ENCODE assay signal across 26 cellular contexts in the genomic region with DNA sequence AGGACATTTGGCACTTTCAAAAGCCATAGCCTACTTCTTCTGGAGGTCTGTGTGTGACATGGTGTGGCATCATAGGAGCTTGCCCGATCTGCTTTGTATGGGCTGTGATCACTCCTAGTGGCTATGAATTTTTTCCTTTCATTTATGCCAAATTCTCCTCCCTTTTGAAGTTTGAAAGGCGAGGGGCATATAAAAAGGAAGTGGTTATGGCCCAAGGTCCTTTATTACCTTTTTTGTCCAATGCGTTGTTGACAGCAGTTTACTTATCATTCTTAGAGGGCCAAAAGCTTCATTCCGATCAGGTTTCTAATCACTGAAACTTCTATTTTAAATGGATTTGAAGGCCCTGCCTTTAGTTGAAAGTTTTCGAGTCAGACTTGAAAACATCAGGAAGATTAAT.
"Had no signal": no experiment of that assay in that cellular context is flagged by ENCODE, and none has a peak within 500 bp of the region (broad histone marks: within the 10 kb centered on the region; RNA-seq: fewer than 3 reads in every experiment).

No MANE protein-coding gene starts in this region.

- H3K4me1 Mint-ChIP-seq: activated naive CD4-positive, alpha-beta T cell treated with anti-CD3 and anti-CD28 coated beads, Interleukin-2, amount 10 ng/mL, durations not matched to agents 7 days and 5 days; central memory CD8-positive, alpha-beta T cell had no signal

- H3K27ac Mint-ChIP-seq: activated naive CD4-positive, alpha-beta T cell treated with anti-CD3 and anti-CD28 coated beads, Interleukin-2, amount 10 ng/mL, durations not matched to agents 7 days and 5 days; nephron had no signal

- H3K4me3 Mint-ChIP-seq: activated naive CD4-positive, alpha-beta T cell treated with anti-CD3 and anti-CD28 coated beads, Interleukin-2, amount 10 ng/mL, durations not matched to agents 7 days and 5 days; central memory CD8-positive, alpha-beta T cell; nephron had no signal

- H3K36me3 ChIP-seq: esophagus squamous epithelium, gastrocnemius medialis, left ventricle myocardium inferior, stomach, thyroid gland, upper lobe of left lung had no signal

- H3K27me3 ChIP-seq: esophagus squamous epithelium, gastrocnemius medialis, hepatocyte, stomach, thyroid gland, upper lobe of left lung had no signal

- H3K27me3 Mint-ChIP-seq: activated naive CD4-positive, alpha-beta T cell treated with anti-CD3 and anti-CD28 coated beads, Interleukin-2, amount 10 ng/mL, durations not matched to agents 7 days and 5 days; central memory CD8-positive, alpha-beta T cell had no signal

- H3K9me3 ChIP-seq: esophagus squamous epithelium, gastrocnemius medialis, left ventricle myocardium inferior, mucosa of descending colon, stomach, thyroid gland, upper lobe of left lung had no signal

- DNase-seq: activated CD4-positive, alpha-beta T cell treated with anti-CD3 and anti-CD28 coated beads for 4 hours; activated CD4-positive, alpha-beta T cell treated with anti-CD3 and anti-CD28 coated beads, Interleukin-2, amount 50 U/mL, for 48 hours; activated CD4-positive, CD25-positive, alpha-beta regulatory T cell; activated CD8-positive, alpha-beta memory T cell treated with anti-CD3 and anti-CD28 coated beads for 24 hours; activated effector memory CD4-positive, alpha-beta T cell treated with anti-CD3 and anti-CD28 coated beads, Interleukin-2, amount 50 U/mL, for 16 hours; activated naive CD4-positive, alpha-beta T cell treated with anti-CD3 and anti-CD28 coated beads, Interleukin-2, amount 10 ng/mL, durations not matched to agents 7 days and 5 days; amniotic stem cell; dermis blood vessel endothelial cell; effector CD4-positive, alpha-beta T cell; esophagus squamous epithelium; gastrocnemius medialis; glutamatergic neuron; islet precursor cell; left ventricle myocardium inferior; mucosa of descending colon; stimulated activated CD4-positive, alpha-beta T cell treated with anti-CD3 and anti-CD28 coated beads, Interleukin-12 subunit alpha, Interleukin-12 subunit beta, amount 100 ng/mL, for 4 hours; stimulated activated CD4-positive, alpha-beta T cell treated with anti-CD3 and anti-CD28 coated beads, Interleukin-4, amount 100 ng/mL, for 1 hour; stomach; thyroid gland; upper lobe of left lung had no signal

- ATAC-seq: gastrocnemius medialis, mucosa of descending colon, sciatic nerve had no signal

- H3K4me3 ChIP-seq: esophagus squamous epithelium, gastrocnemius medialis, hepatocyte, left ventricle myocardium inferior, lung, mucosa of descending colon, skin epidermis, stomach, thyroid gland, upper lobe of left lung had no signal

- H3K9me3 Mint-ChIP-seq: activated naive CD4-positive, alpha-beta T cell treated with anti-CD3 and anti-CD28 coated beads, Interleukin-2, amount 10 ng/mL, durations not matched to agents 7 days and 5 days; central memory CD8-positive, alpha-beta T cell; nephron had no signal

- H3K27ac ChIP-seq: gastrocnemius medialis, hepatocyte, left ventricle myocardium inferior, stomach, thyroid gland, upper lobe of left lung had no signal
